In the genomic region with DNA sequence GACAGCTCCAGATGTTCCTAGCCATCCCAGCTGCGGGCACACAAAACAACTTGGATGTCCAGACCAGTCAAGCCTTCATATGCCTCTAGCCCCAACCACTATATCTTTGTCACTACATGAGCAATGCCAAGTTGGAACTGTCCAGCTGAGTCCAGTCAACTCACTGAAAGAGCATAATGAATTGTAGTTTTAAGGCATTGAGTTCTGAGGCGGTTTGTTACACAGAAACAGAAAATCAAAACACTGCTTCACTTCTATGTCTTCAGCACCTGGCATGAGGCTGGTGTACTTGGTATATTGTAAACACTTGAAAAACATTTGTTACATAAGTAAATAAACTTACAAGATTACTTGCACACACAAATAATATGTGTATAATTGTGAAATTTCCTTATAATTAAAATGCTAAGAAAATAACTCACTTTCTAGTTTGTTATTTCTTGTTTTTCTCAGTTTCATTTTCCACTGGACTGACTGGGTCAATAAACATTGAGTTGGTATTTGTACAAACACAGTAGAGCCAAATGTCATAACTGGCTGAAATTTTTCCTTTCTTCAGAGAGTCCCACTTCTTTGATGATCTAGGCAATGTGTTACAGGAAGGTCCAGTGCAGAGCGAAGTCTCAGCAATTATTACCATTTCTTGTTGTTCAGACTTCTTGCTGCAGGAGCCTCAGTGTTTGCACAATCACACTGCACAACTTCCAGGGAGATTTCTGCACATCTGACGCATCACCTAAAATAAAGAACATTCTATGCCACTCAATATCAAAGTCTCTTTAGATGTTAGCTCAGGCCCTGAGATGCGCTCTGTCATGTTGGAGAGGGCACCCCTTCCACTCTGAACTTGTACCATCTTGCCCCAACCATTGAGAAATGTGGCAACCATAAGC, we compare ENCODE assay signal across 1 cellular context.
TF ChIP-seq lines count a peak whose summit lies in the region.

No MANE protein-coding gene starts in this region.

TF ChIP-seq in IMR-90, 13 proteins besides CTCF, POLR2A, EP300 and RAD21:
- TF ChIP-seq USF2 (IDR thresholded peaks at IDR 0.05; ENCODE audit: low read depth, low read length) (no peak), CEBPB (IDR thresholded peaks at IDR 0.05; ENCODE audit: low read depth, low read length) (no peak), FOS (IDR thresholded peaks at IDR 0.05; ENCODE audit: low read depth, low read length) (no peak), SMC3 (IDR thresholded peaks at IDR 0.05; ENCODE audit: low read depth, low read length) (no peak), MAZ (IDR thresholded peaks at IDR 0.05; ENCODE audit: borderline replicate concordance, low read depth, low read length) (no peak), NFE2L2 (IDR thresholded peaks at IDR 0.05; ENCODE audit: low read depth, low read length) (no peak), MAFK (IDR thresholded peaks at IDR 0.05; ENCODE audit: low read depth, low read length) (no peak), BHLHE40 (IDR thresholded peaks at IDR 0.05; ENCODE audit: low read depth, low read length) (no peak), RFX5 (IDR thresholded peaks at IDR 0.05; ENCODE audit: low read depth, low read length) (no peak), MXI1 (IDR thresholded peaks at IDR 0.05; ENCODE audit: borderline replicate concordance, low read depth, low read length) (no peak), ELK1 (IDR thresholded peaks at IDR 0.05; ENCODE audit: borderline replicate concordance, low read depth, low read length) (no peak), CHD1 (IDR thresholded peaks at IDR 0.05; ENCODE audit: low read depth, low read length) (no peak), RCOR1 (IDR thresholded peaks at IDR 0.05; ENCODE audit: insufficient replicate concordance, low read length) (no peak)
